ENCODE assay signal across 14 cellular contexts in the genomic region with DNA sequence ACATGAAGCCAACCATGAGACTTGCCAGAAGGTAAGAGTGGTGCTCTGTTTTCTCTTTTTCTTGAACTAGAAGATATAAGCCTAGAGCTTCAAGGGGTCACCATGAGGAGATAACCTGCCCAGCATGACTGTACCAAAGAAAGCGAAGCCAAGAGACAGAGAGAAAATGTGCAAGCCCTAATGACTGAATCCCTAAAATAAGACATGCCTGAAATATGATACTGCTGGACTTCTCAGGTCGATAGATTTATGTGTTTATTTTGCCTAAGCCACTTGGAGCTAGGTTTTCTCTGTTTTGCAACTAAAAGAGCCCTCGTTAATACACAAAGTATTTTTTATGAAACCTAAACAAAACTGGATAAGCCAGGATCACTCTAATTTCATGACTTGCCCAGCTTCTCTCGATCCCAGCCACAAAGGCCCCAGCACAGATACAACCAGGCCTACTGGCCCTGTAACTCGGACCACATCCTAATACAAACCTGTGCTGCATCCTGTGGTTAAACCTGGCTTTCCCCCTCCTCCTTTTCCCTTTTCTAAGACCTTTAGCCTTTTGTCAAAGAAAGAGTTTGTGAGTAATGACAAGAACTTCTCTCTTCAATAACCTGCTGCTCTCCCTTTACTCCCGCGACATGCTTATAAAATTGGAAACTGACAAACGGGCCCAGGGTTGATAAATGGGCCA.
DNase-seq lines count a peak whose midpoint lies in the region; ATAC-seq and TF ChIP-seq lines count a peak whose summit lies in the region.
"Had no signal": no experiment of that assay in that cellular context is flagged by ENCODE, and none has a peak within 500 bp of the region (broad histone marks: within the 10 kb centered on the region; RNA-seq: fewer than 3 reads in every experiment).

No MANE protein-coding gene starts in this region.

- ATAC-seq in RWPE2 (ENCODE audit: low read depth), result peak; percentile 44; the same call in 2 of the 3 replicates
- peak; percentile 17 for ATAC-seq in left lobe of liver

- intact Hi-C loops in thyroid gland (cut with DNase I), result no loop called here

- no peak for TF ChIP-seq POLR2A in thyroid gland (IDR thresholded peaks at IDR 0.05)

- DNase-seq in NCI-H1105 treated with DMSO at 0.1 percent for 48 hours (lab: John Stamatoyannopoulos, UW) (peak; percentile 18), NCI-H1105 (lab: John Stamatoyannopoulos, UW) (no peak), RWPE2 (ENCODE audit: low spot score) (no peak), left lobe of liver (ENCODE audit: low spot score) (no peak), thyroid gland (no peak), NCI-H187 (lab: John Stamatoyannopoulos, UW) (no peak), DMS153 (lab: John Stamatoyannopoulos, UW) (no peak)
- DNase-seq in activated CD4-positive, CD25-positive, alpha-beta regulatory T cell treated with anti-CD3 and anti-CD28 coated beads, Interleukin-2, amount 50 U/mL, for 72 hours, result no peak
- DNase-seq: NCI-H2029 treated with DMSO at 0.1 percent for 48 hours; NK-92 treated with Interleukin-12 subunit alpha and Interleukin-12 subunit beta, amount 100 ng/mL, for 24 hours; retina; WERI-Rb-1 had no signal

- peaks cover 17% of the 10 kb centered on the region for H3K9me3 ChIP-seq in RWPE2 (ENCODE audit: severe bottlenecking)
- no peaks in the 10 kb centered on the region for H3K9me3 ChIP-seq in thyroid gland

- 61 to 64% methylated on average over 8 of the region's 8 CpGs for WGBS in thyroid gland, 2 donors

- peak overlapping the region; percentile 46 for H3K27ac ChIP-seq in RWPE2 (ENCODE audit: poor library complexity, severe bottlenecking)
- peak overlapping the region; percentile 61 to 87 (median 86) for H3K27ac ChIP-seq in thyroid gland
- H3K27ac ChIP-seq: 22Rv1, WERI-Rb-1 had no signal

- H3K27me3 ChIP-seq in RWPE2 (ENCODE audit: insufficient read depth, poor library complexity, severe bottlenecking) (no peaks in the 10 kb centered on the region), thyroid gland (no peaks in the 10 kb centered on the region)

- TF ChIP-seq CTCF in RWPE2 (IDR thresholded peaks at IDR 0.05; ENCODE audit: poor library complexity, severe bottlenecking) (no peak), thyroid gland (IDR thresholded peaks at IDR 0.05) (no peak)

- H3K4me3 ChIP-seq in RWPE2 (ENCODE audit: severe bottlenecking) (no peak overlapping the region), thyroid gland (replicated peaks in 1 of 3) (no peak overlapping the region)
- H3K4me3 ChIP-seq: coronary artery had no signal

- H3K36me3 ChIP-seq in RWPE2 (ENCODE audit: low read depth) (peaks cover 16% of the 10 kb centered on the region; the same call in 1 of the 2 replicates), thyroid gland (no peaks in the 10 kb centered on the region)
- H3K36me3 ChIP-seq: WERI-Rb-1 had no signal

- H3K4me1 ChIP-seq in RWPE2 (ENCODE audit: insufficient read depth, poor library complexity, severe bottlenecking) (peaks cover 10% of the 10 kb centered on the region), thyroid gland (peaks cover 15 to 28% of the 10 kb centered on the region in 2 donors)
